11 cellular contexts compared by ENCODE assay signal in the genomic region with DNA sequence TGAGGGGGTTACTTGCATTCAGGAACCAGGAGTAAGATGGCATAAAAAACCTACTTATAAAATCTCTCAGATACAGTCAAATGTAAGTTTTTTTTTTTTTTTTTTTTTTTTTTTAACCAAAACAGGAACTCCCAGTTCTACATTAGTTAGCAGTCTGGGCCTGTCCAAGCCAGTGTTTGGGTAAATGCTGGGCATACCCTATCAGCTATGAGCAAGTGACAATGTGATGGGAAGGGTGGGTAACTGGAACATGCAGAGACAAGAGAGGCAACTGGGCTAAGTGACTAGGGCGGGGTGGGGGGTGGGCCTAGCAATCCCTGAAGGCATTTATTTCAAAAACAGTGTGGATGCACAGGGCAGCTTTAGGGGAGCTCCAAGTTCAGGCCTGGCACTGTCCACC. TPM values are rescaled to one million over a fixed set of nuclear protein-coding genes. Genes with fewer than 3 reads are reported as not detected.
DNase-seq lines count a peak whose midpoint lies in the region; ATAC-seq, FAIRE-seq and TF ChIP-seq lines count a peak whose summit lies in the region.
"Had no signal": no experiment of that assay in that cellular context is flagged by ENCODE, and none has a peak within 500 bp of the region (broad histone marks: within the 10 kb centered on the region; RNA-seq: fewer than 3 reads in every experiment).

No MANE protein-coding gene starts in this region.

- H3K4me3 ChIP-seq in lower lobe of right lung (peak overlapping the region; percentile 93), urinary bladder (ENCODE audit: low read depth, low read length) (no peak overlapping the region)

- H3K27me3 Mint-ChIP-seq in activated naive CD4-positive, alpha-beta T cell treated with anti-CD3 and anti-CD28 coated beads, Interleukin-2, amount 50 U/mL, for 24 hours: no peaks in the 10 kb centered on the region
- no peaks in the 10 kb centered on the region for H3K27me3 Mint-ChIP-seq in activated naive CD8-positive, alpha-beta T cell

- TF ChIP-seq CTCF in lower lobe of right lung (IDR thresholded peaks at IDR 0.05): no peak

- WGBS in urinary bladder: 80% methylated on average over 1 of the region's 1 CpG

- H3K4me1 ChIP-seq in lower lobe of right lung (peaks cover 54% of the 10 kb centered on the region), urinary bladder (ENCODE audit: insufficient read depth) (no peaks in the 10 kb centered on the region)

- H3K36me3 ChIP-seq in lower lobe of right lung: peaks cover 23% of the 10 kb centered on the region
- H3K36me3 ChIP-seq in urinary bladder (ENCODE audit: insufficient read depth): no peaks in the 10 kb centered on the region

- H3K4me1 Mint-ChIP-seq in activated naive CD4-positive, alpha-beta T cell treated with anti-CD3 and anti-CD28 coated beads, Interleukin-2, amount 50 U/mL, for 24 hours: peaks cover 72% of the 10 kb centered on the region
- H3K4me1 Mint-ChIP-seq in activated naive CD8-positive, alpha-beta T cell (ENCODE audit: low read depth): peaks cover 65% of the 10 kb centered on the region

- ATAC-seq in lower lobe of right lung (no peak), HG03354 (IDR thresholded peaks at IDR 0.05; ENCODE audit: poor library complexity, severe bottlenecking, unreplicated experiment) (no peak)
- ATAC-seq: PC-3 had no signal

- DNase-seq in activated naive CD4-positive, alpha-beta T cell (lab: John Stamatoyannopoulos, UW): no peak
- DNase-seq in lower lobe of right lung: no peak
- DNase-seq in effector CD4-positive, alpha-beta T cell: no peak
- no peak for DNase-seq in RCC 7860 (ENCODE audit: low spot score)
- DNase-seq: effector memory CD4-positive, alpha-beta T cell; NCI-H1417 treated with DMSO at 0.1 percent for 48 hours; PC-3 had no signal

- H3K4me3 Mint-ChIP-seq in activated naive CD4-positive, alpha-beta T cell treated with anti-CD3 and anti-CD28 coated beads, Interleukin-2, amount 50 U/mL, for 24 hours: peak overlapping the region; percentile 44
- H3K4me3 Mint-ChIP-seq in activated naive CD8-positive, alpha-beta T cell: peak overlapping the region; percentile 55

- intact Hi-C loops in lower lobe of right lung (cut with DNase I): no loop called here

- H3K9me3 ChIP-seq in lower lobe of right lung: no peaks in the 10 kb centered on the region

- H3K27ac ChIP-seq in lower lobe of right lung (peak overlapping the region; percentile 99), urinary bladder (ENCODE audit: low read depth) (peak overlapping the region; percentile 14)

- H3K36me3 Mint-ChIP-seq in activated naive CD4-positive, alpha-beta T cell treated with anti-CD3 and anti-CD28 coated beads, Interleukin-2, amount 50 U/mL, for 24 hours: no peaks in the 10 kb centered on the region
- no peaks in the 10 kb centered on the region for H3K36me3 Mint-ChIP-seq in activated naive CD8-positive, alpha-beta T cell

- H3K9me3 Mint-ChIP-seq in activated naive CD4-positive, alpha-beta T cell treated with anti-CD3 and anti-CD28 coated beads, Interleukin-2, amount 50 U/mL, for 24 hours: no peaks in the 10 kb centered on the region
- H3K9me3 Mint-ChIP-seq in activated naive CD8-positive, alpha-beta T cell (ENCODE audit: low read depth): no peaks in the 10 kb centered on the region

- H3K27me3 ChIP-seq in lower lobe of right lung (ENCODE audit: low read depth): no peaks in the 10 kb centered on the region

- no peak for FAIRE-seq in RCC 7860 (lab: Jason Lieb, UNC)

- peak overlapping the region; percentile 88 for H3K27ac Mint-ChIP-seq in activated naive CD4-positive, alpha-beta T cell treated with anti-CD3 and anti-CD28 coated beads, Interleukin-2, amount 50 U/mL, for 24 hours
- H3K27ac Mint-ChIP-seq in activated naive CD8-positive, alpha-beta T cell: peak overlapping the region; percentile 70

RNA-seq across cellular contexts. Expression of a gene that starts 2.3 kb away (rescaled TPM):
- total RNA-seq in lower lobe of right lung (38.5 TPM), urinary bladder (20.4 TPM)
- 18.9 TPM for polyA plus RNA-seq in urinary bladder

RNA-seq across cellular contexts. Expression of a gene that starts 2.7 kb away (rescaled TPM):
- total RNA-seq in lower lobe of right lung (91.2 TPM), urinary bladder (32.7 TPM)
- 32.9 TPM for polyA plus RNA-seq in urinary bladder

RNA-seq across cellular contexts. Expression of a gene that starts 57.5 kb away (rescaled TPM):
- total RNA-seq in lower lobe of right lung (14.5 TPM), urinary bladder (42.3 TPM)
- polyA plus RNA-seq in urinary bladder: 5.2 TPM
